In genomic region chr18:12318334-12318697, GRCh38 we compare ENCODE assay signal across 11 cellular contexts. TPM values are rescaled to one million over a fixed set of nuclear protein-coding genes. Genes with fewer than 3 reads are reported as not detected.
DNase-seq lines count a peak whose midpoint lies in the region; ATAC-seq and TF ChIP-seq lines count a peak whose summit lies in the region.
"Had no signal": no experiment of that assay in that cellular context is flagged by ENCODE, and none has a peak within 500 bp of the region (broad histone marks: within the 10 kb centered on the region; RNA-seq: fewer than 3 reads in every experiment).

No MANE protein-coding gene starts in this region.

- DNase-seq in PC-3: no peak
- no peak for DNase-seq in osteoblast (ENCODE audit: insufficient read length, low spot score, missing footprints)
- DNase-seq in NCI-H82 treated with DMSO at 0.1 percent for 48 hours (lab: John Stamatoyannopoulos, UW; ENCODE audit: unreplicated experiment): no peak
- no peak for DNase-seq in T-cell
- DNase-seq: foreskin keratinocyte, NCI-H1417 had no signal

- 10 to 18% methylated on average over 4 of the region's 5 CpGs for WGBS in gastroesophageal sphincter (ENCODE audit: low coverage in 1 of 2), 2 donors

- H3F3A ChIP-seq in PC-3 (ENCODE audit: low read length, unreplicated experiment): no peaks in the 10 kb centered on the region

- POLR2A ChIA-PET in PC-3 (lab: Charles Lee; ENCODE audit: unreplicated experiment) (interaction anchor here (0.6 kb wide), 1 partner anchor 16 kb away, joined by 3 read pairs; no protein-coding TSS in a partner anchor), T-cell (lab: Charles Lee) (no interaction called here)

- H2AFZ ChIP-seq in ACC112 (ENCODE audit: low read length, unreplicated experiment): no peak overlapping the region
- no peak overlapping the region for H2AFZ ChIP-seq in PC-3 (ENCODE audit: low read length)
- H2AFZ ChIP-seq in osteoblast (ENCODE audit: low read length): no peak overlapping the region

- no peak overlapping the region for H3K27ac Mint-ChIP-seq in T-cell

- no peak for TF ChIP-seq CTCF in PC-3 (conservative IDR thresholded peaks at IDR 0.05; ENCODE audit: low read depth, low read length)
- no peak for TF ChIP-seq CTCF in gastroesophageal sphincter (IDR thresholded peaks at IDR 0.05)
- no peak for TF ChIP-seq CTCF in osteoblast (IDR thresholded peaks at IDR 0.05; ENCODE audit: extremely low read depth, low read depth, low read length)

- peaks cover 11% of the 10 kb centered on the region for H3K36me3 Mint-ChIP-seq in T-cell

- H4K20me1 ChIP-seq in PC-3 (ENCODE audit: low read length) (no peaks in the 10 kb centered on the region), osteoblast (ENCODE audit: insufficient read depth, low read length) (peaks cover 61% of the 10 kb centered on the region)

- H3K9me2 ChIP-seq in PC-3 (replicated peaks; ENCODE audit: low read length): no peaks in the 10 kb centered on the region

- no peak overlapping the region for H3K4me2 ChIP-seq in PC-3 (ENCODE audit: low read length)
- H3K4me2 ChIP-seq in osteoblast (ENCODE audit: insufficient read depth, low read length): no peak overlapping the region

- peaks cover 84% of the 10 kb centered on the region for H3K79me2 ChIP-seq in ACC112 (ENCODE audit: control insufficient read depth, insufficient read depth, low read length, unreplicated experiment)
- 0 out of 2 replicates have a peak, but pooled peaks cover 4% of the 10 kb centered on the region for H3K79me2 ChIP-seq in PC-3 (ENCODE audit: low read length)
- H3K79me2 ChIP-seq in osteoblast (ENCODE audit: insufficient read depth, low read length): peaks cover 92% of the 10 kb centered on the region

- H3K9ac ChIP-seq in PC-3 (ENCODE audit: low read length): no peak overlapping the region

- no peaks in the 10 kb centered on the region for H3K27me3 Mint-ChIP-seq in T-cell

- peaks cover 0 to under 1% (median 0%) of the 10 kb centered on the region in 3 donors for H3K9me3 Mint-ChIP-seq in T-cell

- peaks cover 0 to 2% (median 0%) of the 10 kb centered on the region in 3 donors for H3K4me1 Mint-ChIP-seq in T-cell

- ATAC-seq in PC-3 (peak; percentile 39), gastroesophageal sphincter (no peak), T-cell (replicated peaks in 1 of 4) (no peak), HG03460 (IDR thresholded peaks at IDR 0.05; ENCODE audit: unreplicated experiment) (no peak), HG03135 (IDR thresholded peaks at IDR 0.05; ENCODE audit: unreplicated experiment) (no peak)

- H3K4me1 ChIP-seq in ACC112 (ENCODE audit: control insufficient read depth, insufficient read depth, low read length, unreplicated experiment): peaks cover 59% of the 10 kb centered on the region
- H3K4me1 ChIP-seq in PC-3 (ENCODE audit: insufficient read depth, low read length): no peaks in the 10 kb centered on the region
- H3K4me1 ChIP-seq in gastroesophageal sphincter: peaks cover 16 to 86% (median 53%) of the 10 kb centered on the region in 3 donors
- H3K4me1 ChIP-seq in osteoblast (ENCODE audit: insufficient read depth, low read length): peaks cover 35% of the 10 kb centered on the region

- H3K27ac ChIP-seq in ACC112 (ENCODE audit: low read depth, low read length): peak overlapping the region; percentile 78
- H3K27ac ChIP-seq in PC-3 (ENCODE audit: low read length): no peak overlapping the region
- H3K27ac ChIP-seq in gastroesophageal sphincter: peak overlapping the region; percentile 70 to 82 (median 78)
- H3K27ac ChIP-seq in osteoblast (ENCODE audit: low read depth, low read length): peak overlapping the region; percentile 80
- H3K27ac ChIP-seq: foreskin keratinocyte, VCaP had no signal

- H3K4me3 Mint-ChIP-seq in T-cell: no peak overlapping the region

- no peak for TF ChIP-seq POLR2A in gastroesophageal sphincter (IDR thresholded peaks at IDR 0.05)

- BruUV-seq in PC-3 (replicated peaks; lab: Mats Ljungman, UMichigan): no TSS peak

- H3K9me3 ChIP-seq in PC-3 (ENCODE audit: low read length) (no peaks in the 10 kb centered on the region), gastroesophageal sphincter (no peaks in the 10 kb centered on the region), osteoblast (ENCODE audit: low read depth, low read length) (no peaks in the 10 kb centered on the region)

- no peak for TF ChIP-seq EP300 in gastroesophageal sphincter (IDR thresholded peaks at IDR 0.05)

- intact Hi-C loops in PC-3 (cut with micrococcal nuclease): no loop called here

- no peaks in the 10 kb centered on the region for H3K27me3 ChIP-seq in ACC112 (ENCODE audit: insufficient read depth, low read length)
- H3K27me3 ChIP-seq in PC-3 (ENCODE audit: low read length): no peaks in the 10 kb centered on the region
- H3K27me3 ChIP-seq in gastroesophageal sphincter: no peaks in the 10 kb centered on the region
- H3K27me3 ChIP-seq in osteoblast (ENCODE audit: insufficient read depth, low read length): no peaks in the 10 kb centered on the region
- H3K27me3 ChIP-seq: foreskin keratinocyte had no signal

- CTCF ChIA-PET in PC-3 (lab: Charles Lee): interaction anchor here (1.6 kb wide), 1 partner anchor 46 kb away, joined by 5 read pairs; no protein-coding TSS in a partner anchor
- CTCF ChIA-PET in T-cell (lab: Charles Lee): no interaction called here

- peaks cover 66% of the 10 kb centered on the region for H3K36me3 ChIP-seq in ACC112 (ENCODE audit: insufficient read depth, low read length)
- H3K36me3 ChIP-seq in PC-3 (ENCODE audit: low read depth, low read length): no peaks in the 10 kb centered on the region; the same call in 1 of the 2 replicates
- peaks cover 0 to 51% of the 10 kb centered on the region in 2 donors for H3K36me3 ChIP-seq in gastroesophageal sphincter
- peaks cover 95% of the 10 kb centered on the region for H3K36me3 ChIP-seq in osteoblast (ENCODE audit: insufficient read depth, low read length)

- H3K4me3 ChIP-seq in ACC112 (ENCODE audit: low read depth, low read length) (no peak overlapping the region), PC-3 (ENCODE audit: low read length) (no peak overlapping the region), gastroesophageal sphincter (no peak overlapping the region), osteoblast (ENCODE audit: insufficient read depth, low read length) (no peak overlapping the region)

RNA-seq across cellular contexts. Expression of gene TUBB6, which starts 10.3 kb away (rescaled TPM):
- total RNA-seq in PC-3 (2014; rRNA removed): 191 and 232 TPM in 2 replicates
- 100 to 1,000 TPM; 398 to 983 (median 654) TPM for total RNA-seq in gastroesophageal sphincter
- 312 and 425 TPM in 2 replicates for total RNA-seq in osteoblast
- 1 to 10 TPM in 2 of 5 donors, under 1 TPM in 3; 0.40 to 4.9 (median 0.96) TPM for total RNA-seq in T-cell

RNA-seq across cellular contexts. Expression of gene AFG3L2, which starts 58.7 kb away (rescaled TPM):
- 79.3 and 95.7 TPM in 2 replicates for total RNA-seq in PC-3 (2014; rRNA removed)
- 10 to 100 TPM; 38.4 to 52.9 (median 40.8) TPM for total RNA-seq in gastroesophageal sphincter
- total RNA-seq in osteoblast: 61.9 and 65.5 TPM in 2 replicates
- total RNA-seq in T-cell: 10 to 100 TPM; 30.6 to 37.4 (median 36.3) TPM

Comparison
In these comparisons a context has a peak if more than half of its experiments do, and no peak if none do; other contexts are left out.
1. RNA of gene TUBB6, which starts 10.3 kb away (total RNA-seq): 398 to 983 TPM in gastroesophageal sphincter, 312 to 425 TPM in osteoblast and 191 to 232 TPM in PC-3; 0.40 to 4.9 TPM in T-cell; every median in the first group is over 10 times any median in the second.